In genomic region chrX:154918060-154918483, GRCh38 we compare ENCODE assay signal across 8 cellular contexts. TPM values are rescaled to one million over a fixed set of nuclear protein-coding genes. Genes with fewer than 3 reads are reported as not detected.
A peak's percentile ranks its signal among the peaks of the same experiment; 100 is the strongest.
DNase-seq lines count a peak whose midpoint lies in the region; ATAC-seq lines count a peak whose summit lies in the region.

No MANE protein-coding gene starts in this region.

- CTCF ChIA-PET in activated naive CD4-positive, alpha-beta T cell treated with anti-CD3 and anti-CD28 coated beads for 36 hours (lab: Charles Lee) = interaction anchor here (0.6 to 2.0 kb wide), 29 partner anchors 9 to 342 kb away, joined by 3 to 11 read pairs (median 4); partner anchors contain the start of gene VBP1

- intact Hi-C loops in activated naive CD4-positive, alpha-beta T cell treated with anti-CD3 and anti-CD28 coated beads for 36 hours (cut with micrococcal nuclease) = loop anchor here (1.0 to 5.0 kb wide), 3 partner anchors 63 to 168 kb away; no protein-coding TSS in a partner anchor

- H3K4me3 Mint-ChIP-seq in activated naive CD4-positive, alpha-beta T cell treated with anti-CD3 and anti-CD28 coated beads for 36 hours = peak overlapping the region; percentile 55

- peak overlapping the region; percentile 43 for H3K4me3 ChIP-seq in HUES6 (ENCODE audit: low read depth, low read length)

- no peaks in the 10 kb centered on the region for H3K9me3 Mint-ChIP-seq in activated naive CD4-positive, alpha-beta T cell treated with anti-CD3 and anti-CD28 coated beads for 36 hours

- ATAC-seq in GM21447 (IDR thresholded peaks at IDR 0.05; ENCODE audit: unreplicated experiment) = no peak

- no peaks in the 10 kb centered on the region for H3K27me3 ChIP-seq in HUES6 (ENCODE audit: control insufficient read depth, insufficient read depth, low read length)

- H3K9me3 ChIP-seq in HUES6 (ENCODE audit: control insufficient read depth, insufficient read depth, low read depth, low read length) = peaks cover 26% of the 10 kb centered on the region

- H3K27ac Mint-ChIP-seq in activated naive CD4-positive, alpha-beta T cell treated with anti-CD3 and anti-CD28 coated beads for 36 hours = no peak overlapping the region

- H3K36me3 Mint-ChIP-seq in activated naive CD4-positive, alpha-beta T cell treated with anti-CD3 and anti-CD28 coated beads for 36 hours (ENCODE audit: low read depth) = no peaks in the 10 kb centered on the region

- peak; percentile 7 for DNase-seq in activated CD4-positive, alpha-beta T cell treated with anti-CD3 and anti-CD28 coated beads for 1 hour
- DNase-seq in activated CD4-positive, alpha-beta T cell treated with anti-CD3 and anti-CD28 coated beads, Interleukin-2, amount 50 U/mL, for 1 hour = no peak
- DNase-seq in NOMO-1 treated with dmso at 0.1 percent for 144 hours (lab: John Stamatoyannopoulos, UW; ENCODE audit: unreplicated experiment) (peak; percentile 4), germinal center (ENCODE audit: low spot score) (peak; percentile 11), occipital lobe (lab: John Stamatoyannopoulos, UW) (peak; percentile 1)
- DNase-seq in activated naive CD4-positive, alpha-beta T cell treated with anti-CD3 and anti-CD28 coated beads for 36 hours = peak; percentile 19

- no peak overlapping the region for H3K27ac ChIP-seq in HUES6 (ENCODE audit: low read depth, low read length)

- H3K27me3 Mint-ChIP-seq in activated naive CD4-positive, alpha-beta T cell treated with anti-CD3 and anti-CD28 coated beads for 36 hours (ENCODE audit: low read depth) = no peaks in the 10 kb centered on the region

- no peaks in the 10 kb centered on the region for H3K4me1 Mint-ChIP-seq in activated naive CD4-positive, alpha-beta T cell treated with anti-CD3 and anti-CD28 coated beads for 36 hours (ENCODE audit: low read depth)

- no peaks in the 10 kb centered on the region; the same call in 1 of the 2 replicates for H3K4me1 ChIP-seq in HUES6 (ENCODE audit: control insufficient read depth, insufficient read depth, low read length)

- H3K36me3 ChIP-seq in HUES6 (ENCODE audit: control insufficient read depth, insufficient read depth, low read length) = no peaks in the 10 kb centered on the region

- H3K9ac ChIP-seq in HUES6 (ENCODE audit: low read length) = peak overlapping the region; percentile 8

RNA-seq across cellular contexts. Expression of gene F8A1, which starts 31.9 kb away (rescaled TPM):
- 10 to 100 TPM; 33.7 to 35.0 TPM for total RNA-seq in activated naive CD4-positive, alpha-beta T cell treated with anti-CD3 and anti-CD28 coated beads for 36 hours
- total RNA-seq in occipital lobe = 0.47 TPM

Comparison
In these comparisons a context has a peak if more than half of its experiments do, and no peak if none do; other contexts are left out.
1. RNA of gene F8A1, which starts 31.9 kb away (total RNA-seq): 33.7 to 35.0 TPM in activated naive CD4-positive, alpha-beta T cell treated with anti-CD3 and anti-CD28 coated beads for 36 hours; 0.47 TPM in occipital lobe (single experiment); every median in the first group is over 10 times any median in the second.